In the genomic region with DNA sequence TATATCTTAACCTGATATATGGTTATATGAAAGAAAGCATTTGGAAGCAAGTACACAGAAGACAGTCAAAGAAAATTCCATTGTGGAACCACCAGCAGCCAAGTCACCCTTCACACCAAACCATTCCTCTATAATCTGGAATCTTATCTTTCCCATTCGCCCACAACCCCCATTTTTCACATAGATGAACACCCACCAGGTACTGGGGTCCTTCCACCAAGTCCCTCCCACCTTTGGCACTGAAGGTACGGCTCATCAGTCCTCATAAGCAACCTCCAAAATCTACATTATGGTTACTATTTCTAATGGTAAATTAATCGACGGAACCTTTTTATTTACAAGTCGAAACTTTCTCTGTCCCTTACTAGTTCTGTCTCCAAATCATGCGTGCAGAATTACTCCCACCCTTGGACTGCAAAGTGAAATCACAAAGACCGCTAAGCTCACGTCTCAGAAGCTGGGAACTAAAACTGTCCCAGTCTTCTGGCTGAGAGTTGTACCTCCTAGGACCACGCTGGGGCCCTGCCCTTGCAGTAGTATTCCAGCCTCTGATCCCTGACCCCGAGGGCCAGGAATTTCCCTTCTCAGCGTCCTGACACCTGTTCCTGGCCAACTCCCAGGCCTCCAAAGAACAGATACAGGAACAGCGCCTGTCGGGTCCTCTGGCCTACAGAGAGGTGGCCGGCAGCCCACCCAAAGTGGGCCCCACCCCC, we compare ENCODE assay signal across 8 cellular contexts. TPM values are rescaled to one million over a fixed set of nuclear protein-coding genes. Genes with fewer than 3 reads are reported as not detected.
DNase-seq lines count a peak whose midpoint lies in the region; ATAC-seq and TF ChIP-seq lines count a peak whose summit lies in the region.

No MANE protein-coding gene starts in this region.

- peak; percentile 1 for DNase-seq in activated CD4-positive, alpha-beta T cell treated with anti-CD3 and anti-CD28 coated beads, Interleukin-2, amount 50 U/mL, for 1 hour
- no peak for DNase-seq in activated CD4-positive, alpha-beta T cell treated with anti-CD3 and anti-CD28 coated beads for 4 hours
- DNase-seq in NCI-H2227 treated with DMSO at 0.1 percent for 48 hours (lab: John Stamatoyannopoulos, UW) (peak; percentile 50), cardiac fibroblast (ENCODE audit: low read depth in 2 of 2) (no peak), left lobe of liver (ENCODE audit: low spot score) (no peak), superior temporal gyrus (ENCODE audit: extremely low spot score) (peak; percentile 14), NCI-H2029 treated with DMSO at 0.1 percent for 48 hours (lab: John Stamatoyannopoulos, UW) (no peak)

- H3K4me3 ChIP-seq in cardiac fibroblast (replicated peaks in 1 of 2; ENCODE audit: low read depth in 2 of 2, low read length in 2 of 2): peak overlapping the region; percentile 78 to 85

- TF ChIP-seq CTCF in cardiac fibroblast (IDR thresholded peaks at IDR 0.05; ENCODE audit: low read depth, low read length): no peak

- peak; percentile 0 for ATAC-seq in HG02763 (IDR thresholded peaks at IDR 0.05; ENCODE audit: unreplicated experiment)
- ATAC-seq in left lobe of liver: peak; percentile 53

RNA-seq across cellular contexts. Expression of a gene that starts 0.7 kb away (rescaled TPM):
- 20.0 TPM for total RNA-seq in left lobe of liver

Comparison
In these comparisons a context has a peak if more than half of its experiments do, and no peak if none do; other contexts are left out.
1. DNase-seq: peak in activated CD4-positive, alpha-beta T cell treated with anti-CD3 and anti-CD28 coated beads, Interleukin-2, amount 50 U/mL, for 1 hour (single experiment), NCI-H2227 treated with DMSO at 0.1 percent for 48 hours (single experiment) and superior temporal gyrus (single experiment); none in activated CD4-positive, alpha-beta T cell treated with anti-CD3 and anti-CD28 coated beads for 4 hours (0 of 2), cardiac fibroblast (0 of 2), left lobe of liver (single experiment) and NCI-H2029 treated with DMSO at 0.1 percent for 48 hours (single experiment).